Comparison of ENCODE assay signal across 12 cellular contexts in the genomic region with DNA sequence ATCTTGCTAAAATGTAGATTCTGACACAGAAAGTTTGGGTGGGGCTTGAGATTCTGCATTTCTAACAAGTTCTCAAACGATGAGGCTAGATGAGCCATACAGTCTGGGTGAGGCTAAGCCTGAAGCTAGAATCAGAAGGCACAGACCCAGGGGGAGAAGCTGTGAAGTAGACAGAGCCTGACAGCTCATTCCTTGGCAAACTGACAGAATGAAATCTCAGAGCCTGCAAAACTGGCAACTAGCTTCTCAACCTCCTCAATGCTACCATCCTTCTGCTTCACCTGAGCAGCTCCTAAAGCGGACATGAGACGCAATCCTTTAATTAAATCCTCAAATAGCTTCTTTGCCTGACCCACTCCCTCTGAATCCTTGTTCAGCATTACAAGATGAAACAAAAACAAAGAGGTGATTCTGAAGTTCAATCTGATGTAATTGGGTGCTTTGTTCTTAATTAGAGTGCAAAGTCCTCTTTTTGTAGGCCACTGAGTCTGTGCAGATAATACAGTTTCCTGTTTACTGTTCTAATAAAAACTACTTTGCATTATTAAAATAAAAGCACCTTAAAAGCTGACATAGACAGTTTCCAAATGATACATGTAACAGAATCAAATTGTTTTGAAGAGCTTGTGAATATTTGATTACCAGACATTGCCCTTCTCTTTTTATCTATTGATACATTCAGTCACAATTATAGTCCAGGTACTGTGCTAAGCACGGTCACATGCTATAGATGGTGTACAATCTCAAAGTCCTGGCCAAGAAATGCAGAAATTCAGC.
A peak's percentile ranks its signal among the peaks of the same experiment; 100 is the strongest.
DNase-seq lines count a peak whose midpoint lies in the region; ATAC-seq, FAIRE-seq and TF ChIP-seq lines count a peak whose summit lies in the region.
"Had no signal": no experiment of that assay in that cellular context is flagged by ENCODE, and none has a peak within 500 bp of the region (broad histone marks: within the 10 kb centered on the region; RNA-seq: fewer than 3 reads in every experiment).

No MANE protein-coding gene starts in this region.

- TF ChIP-seq EP300 in K562 (IDR thresholded peaks at IDR 0.05; ENCODE audit: low read length): no peak

- intact Hi-C loops in K562 (cut with micrococcal nuclease): no loop called here

- peak; percentile 33; the same call in 2 of the 3 replicates for ATAC-seq in K562
- ATAC-seq: left lobe of liver had no signal

- no peaks in the 10 kb centered on the region for H4K20me1 ChIP-seq in K562 (replicated peaks; ENCODE audit: control insufficient read depth, insufficient read depth, low read length)

- in situ Hi-C loops in K562 (cut with MboI): no loop called here

- no peaks in the 10 kb centered on the region for H3K79me2 ChIP-seq in K562 (ENCODE audit: control insufficient read depth, insufficient read depth, low read length)

- peaks cover 0 to 30% of the 10 kb centered on the region in 2 experiments for H3K4me1 ChIP-seq in K562 (replicated peaks in 1 of 2; ENCODE audit: control insufficient read depth in 2 of 2, insufficient read depth in 2 of 2, low read length in 2 of 2)

- BruUV-seq in K562 (replicated peaks; lab: Mats Ljungman, UMichigan): no TSS peak

- H3K4me3 ChIP-seq in K562: no peak overlapping the region
- H3K4me3 ChIP-seq: coronary artery had no signal

- H3K27ac ChIP-seq in K562 (ENCODE audit: extremely low read depth, low read depth, low read length): no peak overlapping the region
- H3K27ac ChIP-seq: coronary artery had no signal

- no peaks in the 10 kb centered on the region for H3K36me3 ChIP-seq in K562 (ENCODE audit: control insufficient read depth, insufficient read depth, low read length)

- TF ChIP-seq CTCF in K562 (IDR thresholded peaks at IDR 0.05 in 2 of 3, conservative IDR thresholded peaks at IDR 0.05 in 1 of 3; ENCODE audit: insufficient read depth in 2 of 3, low read depth in 1 of 3, low read length in 3 of 3): no peak

- no peak for TF ChIP-seq RAD21 in K562 (CRISPR knock-in tag; conservative IDR thresholded peaks at IDR 0.05 in 1 of 2, IDR thresholded peaks at IDR 0.05 in 1 of 2)

- no peak for TF ChIP-seq POLR2A in K562 (conservative IDR thresholded peaks at IDR 0.05)

- no peak overlapping the region for H3K9ac ChIP-seq in K562 (ENCODE audit: insufficient read depth in 1 of 2, low read depth in 2 of 2, low read length in 2 of 2)

- peak; percentile 35 for FAIRE-seq in K562 (lab: Jason Lieb, UNC)

- peak overlapping the region; percentile 15 for H2AFZ ChIP-seq in K562 (ENCODE audit: low read depth, low read length)

- peak; percentile 19 for DNase-seq in A172 (ENCODE audit: low spot score)
- peak; percentile 61 for DNase-seq in HT-29 (ENCODE audit: low spot score)
- DNase-seq in K562 (ENCODE audit: extremely low read depth in 1 of 4, low spot score in 3 of 4): no peak
- peak; percentile 85 for DNase-seq in iris pigment epithelial cell (ENCODE audit: low read depth)
- DNase-seq in SK-N-DZ (ENCODE audit: low spot score): no peak
- DNase-seq in NOMO-1 treated with dmso at 0.1 percent for 144 hours (lab: John Stamatoyannopoulos, UW; ENCODE audit: unreplicated experiment): no peak
- DNase-seq in DMS53 treated with DMSO at 0.1 percent for 48 hours (lab: John Stamatoyannopoulos, UW; ENCODE audit: unreplicated experiment): no peak
- DNase-seq in Kasumi-1 (lab: John Stamatoyannopoulos, UW): no peak
- DNase-seq: CD4-positive, alpha-beta memory T cell; NCI-H1105 had no signal

- no peaks in the 10 kb centered on the region for H3K9me1 ChIP-seq in K562 (ENCODE audit: control insufficient read depth, insufficient read depth, low read length)

- no peaks in the 10 kb centered on the region; the same call in 1 of the 2 replicates for H3K9me3 ChIP-seq in K562 (replicated peaks; ENCODE audit: control insufficient read depth, insufficient read depth, low read depth, low read length)

- H3K27me3 ChIP-seq in K562 (ENCODE audit: control insufficient read depth in 2 of 2, insufficient read depth in 2 of 2, low read length in 2 of 2): no peaks in the 10 kb centered on the region

- 58% methylated on average over 4 of the region's 4 CpGs for WGBS in K562 (ENCODE audit: insufficient coverage, low coverage, missing lambda C conversion rate)

- CTCF ChIA-PET in K562 (lab: Yijun Ruan, JAX; ENCODE audit: low intra/inter-chr PET ratio): interaction anchor here (0.6 kb wide), 1 partner anchor 41 kb away, joined by 3 read pairs; no protein-coding TSS in a partner anchor

- POLR2A ChIA-PET in K562 (lab: Yijun Ruan, JAX): interaction anchor here (0.7 to 1.9 kb wide), 4 partner anchors 8 to 64 kb away, joined by 3 to 6 read pairs (median 4); no protein-coding TSS in a partner anchor

- no peak overlapping the region for H3K4me2 ChIP-seq in K562 (ENCODE audit: insufficient read depth, low read length)

TF ChIP-seq in K562, 482 proteins besides CTCF, POLR2A, EP300 and RAD21:
- TF ChIP-seq CBFA2T2 (conservative IDR thresholded peaks at IDR 0.05) (no peak), MAFG (tag; conservative IDR thresholded peaks at IDR 0.05) (peak; percentile 31; the same call in 1 of the 2 replicates), ARID1B (IDR thresholded peaks at IDR 0.05) (no peak), ZNF589 (CRISPR knock-in tag; IDR thresholded peaks at IDR 0.05; ENCODE audit: low read depth) (no peak), PCBP2 (IDR thresholded peaks at IDR 0.05; ENCODE audit: low read depth, low read length, poor library complexity, severe bottlenecking) (no peak), NFE2 (IDR thresholded peaks at IDR 0.05; ENCODE audit: low read depth) (no peak), C11orf30 (IDR thresholded peaks at IDR 0.05; ENCODE audit: low read depth) (peak; percentile 58), ZNF316 (IDR thresholded peaks at IDR 0.05) (peak; percentile 81), LCOR (CRISPR knock-in tag; IDR thresholded peaks at IDR 0.05) (no peak), MAFF (IDR thresholded peaks at IDR 0.05; ENCODE audit: low read length) (peak; percentile 49; the same call in 1 of the 2 replicates), FOSL1 (tag; conservative IDR thresholded peaks at IDR 0.05) (0 out of 2 replicates have a peak, but pooled peaks have one; percentile 15), SIN3A (IDR thresholded peaks at IDR 0.05; ENCODE audit: borderline replicate concordance in 2 of 2, control insufficient read depth in 1 of 2, low read depth in 2 of 2, low read length in 2 of 2) (no peak), ZBTB12 (CRISPR knock-in tag; IDR thresholded peaks at IDR 0.05) (no peak)
- TF ChIP-seq, protein P1, sequence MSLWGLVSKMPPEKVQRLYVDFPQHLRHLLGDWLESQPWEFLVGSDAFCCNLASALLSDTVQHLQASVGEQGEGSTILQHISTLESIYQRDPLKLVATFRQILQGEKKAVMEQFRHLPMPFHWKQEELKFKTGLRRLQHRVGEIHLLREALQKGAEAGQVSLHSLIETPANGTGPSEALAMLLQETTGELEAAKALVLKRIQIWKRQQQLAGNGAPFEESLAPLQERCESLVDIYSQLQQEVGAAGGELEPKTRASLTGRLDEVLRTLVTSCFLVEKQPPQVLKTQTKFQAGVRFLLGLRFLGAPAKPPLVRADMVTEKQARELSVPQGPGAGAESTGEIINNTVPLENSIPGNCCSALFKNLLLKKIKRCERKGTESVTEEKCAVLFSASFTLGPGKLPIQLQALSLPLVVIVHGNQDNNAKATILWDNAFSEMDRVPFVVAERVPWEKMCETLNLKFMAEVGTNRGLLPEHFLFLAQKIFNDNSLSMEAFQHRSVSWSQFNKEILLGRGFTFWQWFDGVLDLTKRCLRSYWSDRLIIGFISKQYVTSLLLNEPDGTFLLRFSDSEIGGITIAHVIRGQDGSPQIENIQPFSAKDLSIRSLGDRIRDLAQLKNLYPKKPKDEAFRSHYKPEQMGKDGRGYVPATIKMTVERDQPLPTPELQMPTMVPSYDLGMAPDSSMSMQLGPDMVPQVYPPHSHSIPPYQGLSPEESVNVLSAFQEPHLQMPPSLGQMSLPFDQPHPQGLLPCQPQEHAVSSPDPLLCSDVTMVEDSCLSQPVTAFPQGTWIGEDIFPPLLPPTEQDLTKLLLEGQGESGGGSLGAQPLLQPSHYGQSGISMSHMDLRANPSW (CRISPR knock-in tag; IDR thresholded peaks at IDR 0.05): no peak
TF ChIP-seq in K562: peak in this region for 5.

Comparison
In these comparisons a context has a peak if more than half of its experiments do, and no peak if none do; other contexts are left out.
1. DNase-seq: peak in A172 (single experiment), HT-29 (single experiment) and iris pigment epithelial cell (single experiment); none in K562 (0 of 4), SK-N-DZ (single experiment), NOMO-1 treated with dmso at 0.1 percent for 144 hours (single experiment), DMS53 treated with DMSO at 0.1 percent for 48 hours (single experiment) and Kasumi-1 (0 of 2).